ENCODE assay signal across 1 cellular context in the genomic region with DNA sequence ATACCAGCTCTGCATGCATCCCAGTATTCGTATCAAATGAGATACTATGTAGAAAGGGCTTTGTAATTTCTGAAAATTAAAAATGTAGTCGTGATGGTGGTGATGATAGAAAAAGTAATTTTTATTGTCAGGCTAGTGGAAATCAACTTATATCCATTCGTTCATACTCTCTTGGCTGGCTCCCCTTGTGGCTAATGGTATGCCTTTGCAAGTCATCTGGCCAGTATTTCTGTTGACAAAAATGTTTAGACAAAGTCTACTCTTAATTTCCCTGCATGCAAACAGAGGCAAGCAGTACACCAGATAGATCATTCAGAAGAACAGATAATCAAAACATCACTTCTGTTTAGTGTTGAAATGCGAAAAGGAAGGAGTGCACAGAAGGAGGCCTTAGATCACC.
TF ChIP-seq lines count a peak whose summit lies in the region.

No MANE protein-coding gene starts in this region.

TF ChIP-seq in HCT116, 20 proteins besides CTCF, POLR2A, EP300 and RAD21 (continued from another document):
- TF ChIP-seq, protein P1, sequence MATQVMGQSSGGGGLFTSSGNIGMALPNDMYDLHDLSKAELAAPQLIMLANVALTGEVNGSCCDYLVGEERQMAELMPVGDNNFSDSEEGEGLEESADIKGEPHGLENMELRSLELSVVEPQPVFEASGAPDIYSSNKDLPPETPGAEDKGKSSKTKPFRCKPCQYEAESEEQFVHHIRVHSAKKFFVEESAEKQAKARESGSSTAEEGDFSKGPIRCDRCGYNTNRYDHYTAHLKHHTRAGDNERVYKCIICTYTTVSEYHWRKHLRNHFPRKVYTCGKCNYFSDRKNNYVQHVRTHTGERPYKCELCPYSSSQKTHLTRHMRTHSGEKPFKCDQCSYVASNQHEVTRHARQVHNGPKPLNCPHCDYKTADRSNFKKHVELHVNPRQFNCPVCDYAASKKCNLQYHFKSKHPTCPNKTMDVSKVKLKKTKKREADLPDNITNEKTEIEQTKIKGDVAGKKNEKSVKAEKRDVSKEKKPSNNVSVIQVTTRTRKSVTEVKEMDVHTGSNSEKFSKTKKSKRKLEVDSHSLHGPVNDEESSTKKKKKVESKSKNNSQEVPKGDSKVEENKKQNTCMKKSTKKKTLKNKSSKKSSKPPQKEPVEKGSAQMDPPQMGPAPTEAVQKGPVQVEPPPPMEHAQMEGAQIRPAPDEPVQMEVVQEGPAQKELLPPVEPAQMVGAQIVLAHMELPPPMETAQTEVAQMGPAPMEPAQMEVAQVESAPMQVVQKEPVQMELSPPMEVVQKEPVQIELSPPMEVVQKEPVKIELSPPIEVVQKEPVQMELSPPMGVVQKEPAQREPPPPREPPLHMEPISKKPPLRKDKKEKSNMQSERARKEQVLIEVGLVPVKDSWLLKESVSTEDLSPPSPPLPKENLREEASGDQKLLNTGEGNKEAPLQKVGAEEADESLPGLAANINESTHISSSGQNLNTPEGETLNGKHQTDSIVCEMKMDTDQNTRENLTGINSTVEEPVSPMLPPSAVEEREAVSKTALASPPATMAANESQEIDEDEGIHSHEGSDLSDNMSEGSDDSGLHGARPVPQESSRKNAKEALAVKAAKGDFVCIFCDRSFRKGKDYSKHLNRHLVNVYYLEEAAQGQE (IDR thresholded peaks at IDR 0.05; ENCODE audit: low read depth) = no peak
- TF ChIP-seq EGR1 (IDR thresholded peaks at IDR 0.05; ENCODE audit: low read depth) (no peak), ZFX (IDR thresholded peaks at IDR 0.05) (no peak), FOSL1 (IDR thresholded peaks at IDR 0.05; ENCODE audit: low read depth) (no peak), CEBPB (IDR thresholded peaks at IDR 0.05; ENCODE audit: low read depth) (no peak), JUND (IDR thresholded peaks at IDR 0.05) (no peak), ELF1 (IDR thresholded peaks at IDR 0.05; ENCODE audit: borderline replicate concordance, low read depth) (no peak), YY1 (IDR thresholded peaks at IDR 0.05; ENCODE audit: extremely low read depth, insufficient replicate concordance, low read depth, low read length) (no peak)
- TF ChIP-seq, protein P2, sequence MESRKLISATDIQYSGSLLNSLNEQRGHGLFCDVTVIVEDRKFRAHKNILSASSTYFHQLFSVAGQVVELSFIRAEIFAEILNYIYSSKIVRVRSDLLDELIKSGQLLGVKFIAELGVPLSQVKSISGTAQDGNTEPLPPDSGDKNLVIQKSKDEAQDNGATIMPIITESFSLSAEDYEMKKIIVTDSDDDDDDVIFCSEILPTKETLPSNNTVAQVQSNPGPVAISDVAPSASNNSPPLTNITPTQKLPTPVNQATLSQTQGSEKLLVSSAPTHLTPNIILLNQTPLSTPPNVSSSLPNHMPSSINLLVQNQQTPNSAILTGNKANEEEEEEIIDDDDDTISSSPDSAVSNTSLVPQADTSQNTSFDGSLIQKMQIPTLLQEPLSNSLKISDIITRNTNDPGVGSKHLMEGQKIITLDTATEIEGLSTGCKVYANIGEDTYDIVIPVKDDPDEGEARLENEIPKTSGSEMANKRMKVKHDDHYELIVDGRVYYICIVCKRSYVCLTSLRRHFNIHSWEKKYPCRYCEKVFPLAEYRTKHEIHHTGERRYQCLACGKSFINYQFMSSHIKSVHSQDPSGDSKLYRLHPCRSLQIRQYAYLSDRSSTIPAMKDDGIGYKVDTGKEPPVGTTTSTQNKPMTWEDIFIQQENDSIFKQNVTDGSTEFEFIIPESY (IDR thresholded peaks at IDR 0.05; ENCODE audit: extremely low read depth, insufficient replicate concordance, low read length) = no peak
